8 cellular contexts compared by ENCODE assay signal in genomic region chr4:100421356-100421978, GRCh38.
DNase-seq lines count a peak whose midpoint lies in the region; ATAC-seq, FAIRE-seq and TF ChIP-seq lines count a peak whose summit lies in the region.

No MANE protein-coding gene starts in this region.

- TF ChIP-seq CTCF in D721Med (IDR thresholded peaks at IDR 0.05; ENCODE audit: insufficient read depth, missing control alignments) (peak; percentile 50), LNCaP clone FGC (IDR thresholded peaks at IDR 0.05; ENCODE audit: control insufficient read depth, extremely low read depth, insufficient read depth) (peak; percentile 74)

- no peak overlapping the region for H3K4me3 Mint-ChIP-seq in effector memory CD8-positive, alpha-beta T cell
- H3K4me3 Mint-ChIP-seq in activated T-cell treated with anti-CD3 and anti-CD28 coated beads, Interleukin-2, amount 50 U/mL, for 4 hours = no peak overlapping the region

- peaks cover 10 to 14% of the 10 kb centered on the region in 2 donors for H3K27me3 Mint-ChIP-seq in effector memory CD8-positive, alpha-beta T cell
- peaks cover 5% of the 10 kb centered on the region for H3K27me3 Mint-ChIP-seq in activated T-cell treated with anti-CD3 and anti-CD28 coated beads, Interleukin-2, amount 50 U/mL, for 4 hours (ENCODE audit: low read depth)

- H3K27ac Mint-ChIP-seq in effector memory CD8-positive, alpha-beta T cell = no peak overlapping the region

- no peaks in the 10 kb centered on the region for H3K9me3 Mint-ChIP-seq in effector memory CD8-positive, alpha-beta T cell
- no peaks in the 10 kb centered on the region for H3K9me3 Mint-ChIP-seq in activated T-cell treated with anti-CD3 and anti-CD28 coated beads, Interleukin-2, amount 50 U/mL, for 4 hours

- H3K4me3 ChIP-seq in LNCaP clone FGC (ENCODE audit: low read depth, low read length) = no peak overlapping the region

- no peaks in the 10 kb centered on the region for H3K36me3 Mint-ChIP-seq in effector memory CD8-positive, alpha-beta T cell (ENCODE audit: insufficient read depth)
- H3K36me3 Mint-ChIP-seq in activated T-cell treated with anti-CD3 and anti-CD28 coated beads, Interleukin-2, amount 50 U/mL, for 4 hours (ENCODE audit: insufficient read depth) = no peaks in the 10 kb centered on the region

- FAIRE-seq in D721Med (lab: Jason Lieb, UNC) = peak; percentile 60

- ATAC-seq in effector memory CD8-positive, alpha-beta T cell (replicated peaks) = no peak
- no peak for ATAC-seq in activated T-cell treated with anti-CD3 and anti-CD28 coated beads, Interleukin-2, amount 50 U/mL, for 4 hours
- ATAC-seq in HG03520 (IDR thresholded peaks at IDR 0.05; ENCODE audit: unreplicated experiment) = no peak

- DNase-seq in D721Med (ENCODE audit: insufficient read length, low spot score) (no peak), LNCaP clone FGC (ENCODE audit: low read depth) (no peak), amniotic stem cell (lab: John Stamatoyannopoulos, UW) (peak; percentile 20), kidney glomerular epithelial cell (lab: John Stamatoyannopoulos, UW) (peak; percentile 20), NCI-H1048 (lab: John Stamatoyannopoulos, UW) (no peak)
- DNase-seq in effector memory CD8-positive, alpha-beta T cell = no peak
- DNase-seq in activated T-cell treated with anti-CD3 and anti-CD28 coated beads, Interleukin-2, amount 50 U/mL, for 4 hours = no peak

- H3K4me1 Mint-ChIP-seq in effector memory CD8-positive, alpha-beta T cell (ENCODE audit: low read depth in 2 of 2) = no peaks in the 10 kb centered on the region
- no peaks in the 10 kb centered on the region for H3K4me1 Mint-ChIP-seq in activated T-cell treated with anti-CD3 and anti-CD28 coated beads, Interleukin-2, amount 50 U/mL, for 4 hours (ENCODE audit: low read depth)

Comparison
In these comparisons a context has a peak if more than half of its experiments do, and no peak if none do; other contexts are left out.
1. DNase-seq: peak in amniotic stem cell (single experiment) and kidney glomerular epithelial cell (single experiment); none in D721Med (single experiment), LNCaP clone FGC (single experiment), effector memory CD8-positive, alpha-beta T cell (0 of 3), activated T-cell treated with anti-CD3 and anti-CD28 coated beads, Interleukin-2, amount 50 U/mL, for 4 hours (single experiment) and NCI-H1048 (single experiment).